19 cellular contexts compared by ENCODE assay signal in the genomic region with DNA sequence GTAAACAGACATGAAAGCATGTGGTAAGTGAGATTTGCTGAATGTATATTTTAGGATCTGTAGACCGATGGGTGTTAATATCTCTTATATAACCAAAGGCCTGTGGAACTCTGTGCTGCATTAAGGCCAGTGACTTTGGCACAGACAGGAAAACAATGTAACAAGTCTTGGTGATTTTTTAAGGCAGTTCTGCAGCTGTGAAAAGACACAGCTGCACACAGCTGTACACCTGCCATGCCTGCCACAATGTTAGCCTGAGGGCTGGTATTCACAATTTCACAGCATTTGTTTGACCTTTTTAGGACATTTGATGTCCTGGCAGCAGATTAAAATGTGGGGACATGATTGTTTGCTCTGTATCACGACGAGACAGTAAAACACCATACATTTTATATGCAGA. TPM values are rescaled to one million over a fixed set of nuclear protein-coding genes. Genes with fewer than 3 reads are reported as not detected.
A peak's percentile ranks its signal among the peaks of the same experiment; 100 is the strongest.
DNase-seq lines count a peak whose midpoint lies in the region; ATAC-seq and TF ChIP-seq lines count a peak whose summit lies in the region.
"Had no signal": no experiment of that assay in that cellular context is flagged by ENCODE, and none has a peak within 500 bp of the region (broad histone marks: within the 10 kb centered on the region; RNA-seq: fewer than 3 reads in every experiment).

No MANE protein-coding gene starts in this region.

- peak; percentile 22 for DNase-seq in activated CD4-positive, alpha-beta T cell treated with anti-CD3 and anti-CD28 coated beads, Interleukin-2, amount 10 ng/mL, durations not matched to agents 24 days and 14 days
- no peak for DNase-seq in activated CD4-positive, alpha-beta T cell treated with anti-CD3 and anti-CD28 coated beads, Interleukin-2, amount 50 U/mL, for 1 hour
- no peak for DNase-seq in dorsolateral prefrontal cortex
- DNase-seq in upper lobe of left lung: no peak
- no peak for DNase-seq in activated CD8-positive, alpha-beta memory T cell treated with anti-CD3 and anti-CD28 coated beads, Interleukin-2, amount 50 U/mL, for 4 hours
- DNase-seq in activated effector memory CD4-positive, alpha-beta T cell treated with Interleukin-2 at 50 U/mL for 16 hours: no peak
- DNase-seq: activated CD4-positive, alpha-beta T cell treated with anti-CD3 and anti-CD28 coated beads for 1 hour; DMS 273 treated with DMSO at 0.1 percent for 48 hours; left colon; NCI-H2107 had no signal

- intact Hi-C loops in activated CD4-positive, alpha-beta T cell treated with anti-CD3 and anti-CD28 coated beads, Interleukin-2, amount 10 ng/mL, durations not matched to agents 24 days and 14 days (cut with micrococcal nuclease): loop anchor here (10.0 kb wide), 1 partner anchor 139 kb away; no protein-coding TSS in a partner anchor
- intact Hi-C loops in dorsolateral prefrontal cortex (cut with DNase I): loop anchor here in 1 of 2 donors (10.0 kb wide), 1 partner anchor 179 kb away; no protein-coding TSS in a partner anchor

- H3K4me1 ChIP-seq in upper lobe of left lung: peaks cover 19 to 58% (median 36%) of the 10 kb centered on the region in 4 donors

- WGBS in upper lobe of left lung, 2 donors: 48 to 56% methylated on average over 3 of the region's 3 CpGs

- H3K27me3 Mint-ChIP-seq in activated CD4-positive, alpha-beta T cell treated with anti-CD3 and anti-CD28 coated beads, Interleukin-2, amount 10 ng/mL, durations not matched to agents 24 days and 14 days: peaks cover 24% of the 10 kb centered on the region
- H3K27me3 Mint-ChIP-seq in nephron (ENCODE audit: low read depth): no peaks in the 10 kb centered on the region

- peak overlapping the region in 55 of 59 donors; percentile 16 to 98 (median 66) for H3K27ac ChIP-seq in dorsolateral prefrontal cortex
- peak overlapping the region in 3 of 4 donors; percentile 62 to 75 (median 75) for H3K27ac ChIP-seq in upper lobe of left lung
- H3K27ac ChIP-seq: 22Rv1, BLaER1 had no signal

- H3K9me3 Mint-ChIP-seq in activated CD4-positive, alpha-beta T cell treated with anti-CD3 and anti-CD28 coated beads, Interleukin-2, amount 10 ng/mL, durations not matched to agents 24 days and 14 days: no peaks in the 10 kb centered on the region
- H3K9me3 Mint-ChIP-seq in nephron: no peaks in the 10 kb centered on the region
- H3K9me3 Mint-ChIP-seq: activated naive CD4-positive, alpha-beta T cell treated with anti-CD3 and anti-CD28 coated beads, Interleukin-2, amount 50 U/mL, for 72 hours; central memory CD8-positive, alpha-beta T cell; neural crest cell; stimulated activated effector memory CD8-positive, alpha-beta T cell treated with anti-CD3 and anti-CD28 coated beads, Interleukin-12 subunit alpha, Interleukin-12 subunit beta, amount 100 ng/mL, for 72 hours; T-helper 2 cell treated with Interferon-gamma antibody and Interleukin-4, amounts not matched to agents 5 μg/mL and 100 μg/mL, for 36 hours had no signal

- ATAC-seq in upper lobe of left lung (ENCODE audit: low FRiP score in 2 of 2): no peak
- ATAC-seq in HG02884 (IDR thresholded peaks at IDR 0.05; ENCODE audit: unreplicated experiment): no peak
- ATAC-seq: activated naive CD4-positive, alpha-beta T cell treated with anti-CD3 and anti-CD28 coated beads, Interleukin-2, amount 50 U/mL, for 72 hours; left colon; stimulated activated effector memory CD8-positive, alpha-beta T cell treated with anti-CD3 and anti-CD28 coated beads, Interleukin-12 subunit alpha, Interleukin-12 subunit beta, amount 100 ng/mL, for 72 hours had no signal

- H3K27ac Mint-ChIP-seq in activated CD4-positive, alpha-beta T cell treated with anti-CD3 and anti-CD28 coated beads, Interleukin-2, amount 10 ng/mL, durations not matched to agents 24 days and 14 days: no peak overlapping the region
- H3K27ac Mint-ChIP-seq in nephron: peak overlapping the region in 2 of 3 experiments; percentile 48 to 82
- H3K27ac Mint-ChIP-seq: activated naive CD4-positive, alpha-beta T cell treated with anti-CD3 and anti-CD28 coated beads, Interleukin-2, amount 50 U/mL, for 72 hours; stimulated activated effector memory CD8-positive, alpha-beta T cell treated with anti-CD3 and anti-CD28 coated beads, Interleukin-12 subunit alpha, Interleukin-12 subunit beta, amount 100 ng/mL, for 72 hours; T-helper 2 cell treated with Interferon-gamma antibody and Interleukin-4, amounts not matched to agents 5 μg/mL and 100 μg/mL, for 36 hours had no signal

- no peak overlapping the region for H3K4me3 Mint-ChIP-seq in activated CD4-positive, alpha-beta T cell treated with anti-CD3 and anti-CD28 coated beads, Interleukin-2, amount 10 ng/mL, durations not matched to agents 24 days and 14 days
- no peak overlapping the region for H3K4me3 Mint-ChIP-seq in nephron
- H3K4me3 Mint-ChIP-seq: central memory CD8-positive, alpha-beta T cell; neural crest cell; stimulated activated effector memory CD8-positive, alpha-beta T cell treated with anti-CD3 and anti-CD28 coated beads, Interleukin-12 subunit alpha, Interleukin-12 subunit beta, amount 100 ng/mL, for 72 hours; T-helper 2 cell treated with Interferon-gamma antibody and Interleukin-4, amounts not matched to agents 5 μg/mL and 100 μg/mL, for 36 hours had no signal

- no peak for TF ChIP-seq CTCF in dorsolateral prefrontal cortex (IDR thresholded peaks at IDR 0.05 in 54 of 56, conservative IDR thresholded peaks at IDR 0.05 in 2 of 56; ENCODE audit: low read depth in 1 of 56, partially characterized antibody in 56 of 56)
- TF ChIP-seq CTCF in nephron (IDR thresholded peaks at IDR 0.05; ENCODE audit: unreplicated experiment in 3 of 3): no peak
- no peak for TF ChIP-seq CTCF in upper lobe of left lung (IDR thresholded peaks at IDR 0.05)

- no peaks in the 10 kb centered on the region for H3K36me3 Mint-ChIP-seq in activated CD4-positive, alpha-beta T cell treated with anti-CD3 and anti-CD28 coated beads, Interleukin-2, amount 10 ng/mL, durations not matched to agents 24 days and 14 days (ENCODE audit: low read depth)
- no peaks in the 10 kb centered on the region for H3K36me3 Mint-ChIP-seq in nephron (ENCODE audit: low read depth)
- H3K36me3 Mint-ChIP-seq: stimulated activated effector memory CD8-positive, alpha-beta T cell treated with anti-CD3 and anti-CD28 coated beads, Interleukin-12 subunit alpha, Interleukin-12 subunit beta, amount 100 ng/mL, for 72 hours had no signal

- no peaks in the 10 kb centered on the region for H3K9me3 ChIP-seq in upper lobe of left lung
- H3K9me3 ChIP-seq: BLaER1 had no signal

- TF ChIP-seq EP300 in upper lobe of left lung (IDR thresholded peaks at IDR 0.05): no peak

- H3K4me1 Mint-ChIP-seq in activated CD4-positive, alpha-beta T cell treated with anti-CD3 and anti-CD28 coated beads, Interleukin-2, amount 10 ng/mL, durations not matched to agents 24 days and 14 days: peaks cover 4% of the 10 kb centered on the region
- H3K4me1 Mint-ChIP-seq in nephron: peaks cover 10% of the 10 kb centered on the region
- H3K4me1 Mint-ChIP-seq: central memory CD8-positive, alpha-beta T cell had no signal

- no peak for TF ChIP-seq POLR2A in upper lobe of left lung (IDR thresholded peaks at IDR 0.05)

- H3K36me3 ChIP-seq in upper lobe of left lung: no peaks in the 10 kb centered on the region
- H3K36me3 ChIP-seq: BLaER1 had no signal

- H3K27me3 ChIP-seq in dorsolateral prefrontal cortex (no peaks in the 10 kb centered on the region), upper lobe of left lung (peaks cover 0 to 4% (median 0%) of the 10 kb centered on the region in 4 donors)

- H3K4me3 ChIP-seq in dorsolateral prefrontal cortex: peak overlapping the region in 25 of 59 donors; percentile 3 to 96 (median 27)
- no peak overlapping the region for H3K4me3 ChIP-seq in upper lobe of left lung
- H3K4me3 ChIP-seq: BLaER1 had no signal

RNA-seq across cellular contexts. Expression of a gene that starts 6.1 kb away (rescaled TPM):
- total RNA-seq in activated CD4-positive, alpha-beta T cell treated with anti-CD3 and anti-CD28 coated beads, Interleukin-2, amount 10 ng/mL, durations not matched to agents 24 days and 14 days: 0.09 and 0.26 TPM in 2 replicates
- total RNA-seq in dorsolateral prefrontal cortex (10 to 100 TPM; 39.8 to 78.2 (median 56.6) TPM), upper lobe of left lung (10 to 100 TPM in 3 of 6 donors, 1 to 10 TPM in 3; 4.4 to 25.1 (median 12.4) TPM)

RNA-seq across cellular contexts. Expression of a gene that starts 36.7 kb away (rescaled TPM):
- 13.3 and 14.2 TPM in 2 replicates for total RNA-seq in activated CD4-positive, alpha-beta T cell treated with anti-CD3 and anti-CD28 coated beads, Interleukin-2, amount 10 ng/mL, durations not matched to agents 24 days and 14 days
- total RNA-seq in dorsolateral prefrontal cortex (10 to 100 TPM in 49 of 120 experiments, 1 to 10 TPM in 71; 6.3 to 14.5 (median 9.7) TPM), upper lobe of left lung (10 to 100 TPM in 5 of 6 donors, 1 to 10 TPM in 1; 5.1 to 20.9 (median 15.0) TPM)
